ENCODE assay signal across 30 cellular contexts in genomic region chr3:165725296-165725695, GRCh38.
"Had no signal": no experiment of that assay in that cellular context is flagged by ENCODE, and none has a peak within 500 bp of the region (broad histone marks: within the 10 kb centered on the region; RNA-seq: fewer than 3 reads in every experiment).

No MANE protein-coding gene starts in this region.

- H3K27ac Mint-ChIP-seq: activated CD8-positive, alpha-beta T cell treated with anti-CD3 and anti-CD28 coated beads, Interleukin-2, amount 10 ng/mL, durations not matched to agents 7 days and 5 days; activated naive CD4-positive, alpha-beta T cell treated with anti-CD3 and anti-CD28 coated beads, Interleukin-2, amount 50 U/mL, for 72 hours; activated naive CD8-positive, alpha-beta T cell treated with anti-CD3 and anti-CD28 coated beads, Interleukin-2, amount 50 U/mL, for 24 hours; activated T-helper 1 cell treated with anti-CD3 and anti-CD28 coated beads, Interleukin-12 subunit alpha, Interleukin-12 subunit beta, Interleukin-2, Interleukin-4 antibody, amounts not matched to agents 30 ng/mL and 10 ng/mL and 1 ng/mL, durations not matched to agents 14 hours and 24 hours and 36 hours; T-helper 17 cell; WTC11 had no signal

- H3K36me3 ChIP-seq: ascending aorta, MG63, Peyer's patch, SJCRH30 had no signal

- H3K27ac ChIP-seq: ascending aorta, body of pancreas, Peyer's patch, RWPE1, SJCRH30 had no signal

- H3K4me1 ChIP-seq: ascending aorta, body of pancreas, Peyer's patch, SJCRH30 had no signal

- H3K4me3 ChIP-seq: ascending aorta, body of pancreas, MG63, Peyer's patch, SJCRH30 had no signal

- H3K36me3 Mint-ChIP-seq: activated naive CD4-positive, alpha-beta T cell treated with anti-CD3 and anti-CD28 coated beads, Interleukin-2, amount 50 U/mL, for 72 hours had no signal

- H3K9me3 ChIP-seq: ascending aorta, MG63, Peyer's patch, SJCRH30 had no signal

- H3K9me3 Mint-ChIP-seq: activated naive CD8-positive, alpha-beta T cell treated with anti-CD3 and anti-CD28 coated beads, Interleukin-2, amount 50 U/mL, for 24 hours; activated T-helper 1 cell treated with anti-CD3 and anti-CD28 coated beads, Interleukin-12 subunit alpha, Interleukin-12 subunit beta, Interleukin-2, Interleukin-4 antibody, amounts not matched to agents 30 ng/mL and 10 ng/mL and 1 ng/mL, durations not matched to agents 14 hours and 24 hours and 36 hours had no signal

- H3K4me1 Mint-ChIP-seq: activated naive CD8-positive, alpha-beta T cell treated with anti-CD3 and anti-CD28 coated beads, Interleukin-2, amount 50 U/mL, for 24 hours; T-helper 17 cell; WTC11 had no signal

- ATAC-seq: activated CD8-positive, alpha-beta T cell treated with anti-CD3 and anti-CD28 coated beads, Interleukin-2, amount 10 ng/mL, durations not matched to agents 7 days and 5 days; activated naive CD4-positive, alpha-beta T cell treated with anti-CD3 and anti-CD28 coated beads, Interleukin-2, amount 50 U/mL, for 72 hours; activated naive CD8-positive, alpha-beta T cell treated with anti-CD3 and anti-CD28 coated beads, Interleukin-2, amount 50 U/mL, for 24 hours; body of pancreas; T-helper 17 cell; WTC11 had no signal

- H3K27me3 ChIP-seq: ascending aorta, body of pancreas, MG63, Peyer's patch, SJCRH30 had no signal

- H3K4me3 Mint-ChIP-seq: activated CD8-positive, alpha-beta T cell treated with anti-CD3 and anti-CD28 coated beads, Interleukin-2, amount 10 ng/mL, durations not matched to agents 7 days and 5 days; activated naive CD8-positive, alpha-beta T cell treated with anti-CD3 and anti-CD28 coated beads, Interleukin-2, amount 50 U/mL, for 24 hours; activated T-helper 1 cell treated with anti-CD3 and anti-CD28 coated beads, Interleukin-12 subunit alpha, Interleukin-12 subunit beta, Interleukin-2, Interleukin-4 antibody, amounts not matched to agents 30 ng/mL and 10 ng/mL and 1 ng/mL, durations not matched to agents 14 hours and 24 hours and 36 hours; T-helper 17 cell; WTC11 had no signal

- DNase-seq: activated CD4-positive, alpha-beta T cell treated with anti-CD3 and anti-CD28 coated beads for 48 hours; activated CD4-positive, alpha-beta T cell treated with anti-CD3 and anti-CD28 coated beads, Interleukin-2, amount 50 U/mL, for 4 hours; activated CD4-positive, CD25-positive, alpha-beta regulatory T cell treated with anti-CD3 and anti-CD28 coated beads, Interleukin-2, amount 50 U/mL, for 72 hours; activated CD8-positive, alpha-beta memory T cell treated with anti-CD3 and anti-CD28 coated beads, Interleukin-2, amount 50 U/mL, for 48 hours; activated CD8-positive, alpha-beta T cell treated with anti-CD3 and anti-CD28 coated beads, Interleukin-2, amount 10 ng/mL, durations not matched to agents 7 days and 5 days; activated effector memory CD4-positive, alpha-beta T cell treated with anti-CD3 and anti-CD28 coated beads, Interleukin-2, amount 50 U/mL, for 16 hours; activated naive CD4-positive, alpha-beta T cell treated with Interleukin-2 at 50 U/mL for 16 hours; activated naive CD8-positive, alpha-beta T cell treated with anti-CD3 and anti-CD28 coated beads, Interleukin-2, amount 50 U/mL, for 24 hours; activated T-cell treated with anti-CD3 and anti-CD28 coated beads, Interleukin-2, amount 50 U/mL, for 1 hour; amniotic stem cell; body of pancreas; central memory CD4-positive, alpha-beta T cell; cortex of kidney; MG63; NCI-H1105; NCI-H1436; NCI-H1694 treated with DMSO at 0.1 percent for 48 hours; NCI-H2029 treated with DMSO at 0.1 percent for 48 hours; NCI-H345; NCI-H510A treated with DMSO at 0.1 percent for 48 hours; Peyer's patch; Right ventricle myocardium superior; SJCRH30; T-helper 17 cell; T-helper 9 cell had no signal

- H3K27me3 Mint-ChIP-seq: activated naive CD8-positive, alpha-beta T cell treated with anti-CD3 and anti-CD28 coated beads, Interleukin-2, amount 50 U/mL, for 24 hours; T-helper 17 cell had no signal
